Comparison of ENCODE assay signal across 14 cellular contexts in the genomic region with DNA sequence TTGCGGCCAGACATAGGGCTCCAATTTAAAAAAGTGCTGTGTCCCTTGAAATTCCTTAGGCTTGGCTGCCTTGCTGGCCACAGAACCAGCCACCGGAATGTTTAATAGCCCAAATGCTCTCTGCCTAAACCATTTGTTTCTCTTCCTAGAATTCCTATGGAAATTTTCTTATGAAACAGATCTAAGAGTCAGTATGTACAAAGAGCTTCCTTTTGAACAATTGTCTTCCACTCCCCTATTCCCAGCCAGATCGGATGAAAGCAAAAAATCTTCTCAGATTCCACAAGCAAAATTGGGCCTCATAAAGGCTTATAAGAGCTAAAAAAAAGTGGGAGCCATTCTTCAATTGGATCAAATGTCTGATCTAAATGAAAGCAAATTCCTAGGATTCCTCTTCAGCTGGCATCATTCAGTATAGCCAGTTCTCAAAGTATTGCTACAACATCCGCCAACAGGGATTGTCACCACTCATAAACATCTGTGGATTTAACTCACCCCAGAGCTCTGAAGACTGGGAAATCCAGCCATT.
DNase-seq lines count a peak whose midpoint lies in the region; ATAC-seq and TF ChIP-seq lines count a peak whose summit lies in the region.
"Had no signal": no experiment of that assay in that cellular context is flagged by ENCODE, and none has a peak within 500 bp of the region (broad histone marks: within the 10 kb centered on the region; RNA-seq: fewer than 3 reads in every experiment).

No MANE protein-coding gene starts in this region.

- peaks cover 0 to 8% (median 0%) of the 10 kb centered on the region in 11 donors for H3K9me3 Mint-ChIP-seq in naive thymus-derived CD4-positive, alpha-beta T cell

- intact Hi-C loops in PC-3 (cut with micrococcal nuclease), result no loop called here
- intact Hi-C loops in naive thymus-derived CD4-positive, alpha-beta T cell (cut with micrococcal nuclease), result loop anchor here in 1 of 2 donors (5.0 kb wide), 2 partner anchors 37 to 48 kb away; no protein-coding TSS in a partner anchor

- no peak for ATAC-seq in PC-3
- ATAC-seq in naive thymus-derived CD4-positive, alpha-beta T cell, result no peak
- ATAC-seq: naive thymus-derived CD8-positive, alpha-beta T cell had no signal

- H3K4me3 Mint-ChIP-seq in naive thymus-derived CD4-positive, alpha-beta T cell, result peak overlapping the region in 1 of 10 donors; percentile 15
- H3K4me3 Mint-ChIP-seq: naive thymus-derived CD8-positive, alpha-beta T cell had no signal

- peaks cover 0 to 4% (median 0%) of the 10 kb centered on the region in 5 donors for H3K36me3 Mint-ChIP-seq in naive thymus-derived CD4-positive, alpha-beta T cell
- H3K36me3 Mint-ChIP-seq: naive thymus-derived CD8-positive, alpha-beta T cell had no signal

- H4K20me1 ChIP-seq in PC-3 (ENCODE audit: low read length), result no peaks in the 10 kb centered on the region
- H4K20me1 ChIP-seq in fibroblast of lung (ENCODE audit: control insufficient read depth, extremely low read depth, insufficient read depth, low read length), result no peaks in the 10 kb centered on the region
- H4K20me1 ChIP-seq: BLaER1 treated with 17β-estradiol and CSF1 and Interleukin-3, amounts not matched to agents 10 nM and 100 nM had no signal

- peaks cover 14% of the 10 kb centered on the region for H3K4me1 ChIP-seq in PC-3 (ENCODE audit: insufficient read depth, low read length)
- H3K4me1 ChIP-seq in fibroblast of lung (ENCODE audit: control insufficient read depth, extremely low read depth, insufficient read depth, low read length), result no peaks in the 10 kb centered on the region
- peaks cover 18% of the 10 kb centered on the region for H3K4me1 ChIP-seq in neuron (ENCODE audit: insufficient read depth, low read length)
- no peaks in the 10 kb centered on the region for H3K4me1 ChIP-seq in naive thymus-derived CD4-positive, alpha-beta T cell (ENCODE audit: control insufficient read depth in 2 of 2, insufficient read depth in 2 of 2, low read length in 2 of 2)
- H3K4me1 ChIP-seq: adrenal gland had no signal

- H2AFZ ChIP-seq in PC-3 (ENCODE audit: low read length), result no peak overlapping the region
- no peak overlapping the region for H2AFZ ChIP-seq in fibroblast of lung (ENCODE audit: low read length)
- peak overlapping the region; percentile 15 for H2AFZ ChIP-seq in neuron (ENCODE audit: low read depth, low read length)

- peaks cover 0 to 18% (median 0%) of the 10 kb centered on the region in 7 donors for H3K4me1 Mint-ChIP-seq in naive thymus-derived CD4-positive, alpha-beta T cell
- H3K4me1 Mint-ChIP-seq: naive thymus-derived CD8-positive, alpha-beta T cell had no signal

- H3K4me2 ChIP-seq in PC-3 (ENCODE audit: low read length) (no peak overlapping the region), fibroblast of lung (ENCODE audit: extremely low read depth, insufficient read depth, low read length) (no peak overlapping the region)
- H3K4me2 ChIP-seq: BLaER1 treated with 17β-estradiol and CSF1 and Interleukin-3, amounts not matched to agents 10 nM and 100 nM had no signal

- H3K27me3 Mint-ChIP-seq in naive thymus-derived CD4-positive, alpha-beta T cell, result peaks cover 0 to 16% (median 0%) of the 10 kb centered on the region in 5 donors

- H3K4me3 ChIP-seq in PC-3 (ENCODE audit: low read length), result no peak overlapping the region
- H3K4me3 ChIP-seq in fibroblast of lung (replicated peaks in 1 of 4; ENCODE audit: control extremely low read depth in 1 of 4, insufficient read depth in 1 of 4, low read depth in 3 of 4, low read length in 4 of 4), result no peak overlapping the region
- H3K4me3 ChIP-seq in neuron (ENCODE audit: low read length), result no peak overlapping the region
- H3K4me3 ChIP-seq in naive thymus-derived CD4-positive, alpha-beta T cell (ENCODE audit: low read length), result no peak overlapping the region
- H3K4me3 ChIP-seq: adrenal gland; BLaER1 treated with 17β-estradiol and CSF1 and Interleukin-3, amounts not matched to agents 10 nM and 100 nM had no signal

- H3K36me3 ChIP-seq in PC-3 (ENCODE audit: low read depth, low read length) (no peaks in the 10 kb centered on the region), fibroblast of lung (ENCODE audit: control insufficient read depth, insufficient read depth, low read length) (no peaks in the 10 kb centered on the region), neuron (ENCODE audit: insufficient read depth, low read length) (no peaks in the 10 kb centered on the region)
- no peaks in the 10 kb centered on the region for H3K36me3 ChIP-seq in naive thymus-derived CD4-positive, alpha-beta T cell (ENCODE audit: control insufficient read depth in 2 of 3, insufficient read depth in 3 of 3, low read length in 3 of 3)
- H3K36me3 ChIP-seq: adrenal gland; BLaER1 treated with 17β-estradiol and CSF1 and Interleukin-3, amounts not matched to agents 10 nM and 100 nM; WERI-Rb-1 had no signal

- H3K27ac Mint-ChIP-seq in naive thymus-derived CD4-positive, alpha-beta T cell, result no peak overlapping the region
- H3K27ac Mint-ChIP-seq: naive thymus-derived CD8-positive, alpha-beta T cell had no signal

- H3K9ac ChIP-seq in PC-3 (ENCODE audit: low read length), result no peak overlapping the region
- no peak overlapping the region for H3K9ac ChIP-seq in fibroblast of lung (ENCODE audit: insufficient read depth, low read length)
- H3K9ac ChIP-seq: BLaER1 treated with 17β-estradiol and CSF1 and Interleukin-3, amounts not matched to agents 10 nM and 100 nM had no signal

- POLR2A ChIA-PET in PC-3 (lab: Charles Lee; ENCODE audit: unreplicated experiment), result no interaction called here
- POLR2A ChIA-PET in naive thymus-derived CD4-positive, alpha-beta T cell (lab: Charles Lee), result no interaction called here

- TF ChIP-seq CTCF in PC-3 (conservative IDR thresholded peaks at IDR 0.05; ENCODE audit: low read depth, low read length), result no peak
- TF ChIP-seq CTCF in fibroblast of lung (conservative IDR thresholded peaks at IDR 0.05 in 1 of 2, IDR thresholded peaks at IDR 0.05 in 1 of 2; ENCODE audit: low read depth in 1 of 2, low read length in 2 of 2), result no peak

- H3K9me3 ChIP-seq in PC-3 (ENCODE audit: low read length), result no peaks in the 10 kb centered on the region
- H3K9me3 ChIP-seq in fibroblast of lung (ENCODE audit: control insufficient read depth, insufficient read depth, low read depth, low read length), result no peaks in the 10 kb centered on the region
- no peaks in the 10 kb centered on the region for H3K9me3 ChIP-seq in neuron (ENCODE audit: low read length)
- no peaks in the 10 kb centered on the region for H3K9me3 ChIP-seq in naive thymus-derived CD4-positive, alpha-beta T cell (ENCODE audit: control insufficient read depth in 2 of 3, low read length in 3 of 3)
- H3K9me3 ChIP-seq: adrenal gland had no signal

- no peaks in the 10 kb centered on the region for H3K9me2 ChIP-seq in PC-3 (replicated peaks; ENCODE audit: low read length)

- no peaks in the 10 kb centered on the region for H3F3A ChIP-seq in PC-3 (ENCODE audit: low read length, unreplicated experiment)

- H3K27ac ChIP-seq in PC-3 (ENCODE audit: low read length), result no peak overlapping the region
- H3K27ac ChIP-seq in fibroblast of lung (ENCODE audit: insufficient read depth, low read length), result no peak overlapping the region
- no peak overlapping the region for H3K27ac ChIP-seq in naive thymus-derived CD4-positive, alpha-beta T cell (ENCODE audit: low read depth, low read length)
- H3K27ac ChIP-seq: adrenal gland; BLaER1 treated with 17β-estradiol and CSF1 and Interleukin-3, amounts not matched to agents 10 nM and 100 nM; WERI-Rb-1 had no signal

- CTCF ChIA-PET in PC-3 (lab: Charles Lee), result no interaction called here
- CTCF ChIA-PET in naive thymus-derived CD4-positive, alpha-beta T cell (lab: Charles Lee), result no interaction called here

- no peaks in the 10 kb centered on the region for H3K79me2 ChIP-seq in PC-3 (ENCODE audit: low read length)
- no peaks in the 10 kb centered on the region for H3K79me2 ChIP-seq in fibroblast of lung (ENCODE audit: control insufficient read depth, insufficient read depth, low read length)

- H3K27me3 ChIP-seq in PC-3 (ENCODE audit: low read length), result no peaks in the 10 kb centered on the region
- H3K27me3 ChIP-seq in fibroblast of lung (ENCODE audit: control insufficient read depth, insufficient read depth, low read length), result no peaks in the 10 kb centered on the region
- no peaks in the 10 kb centered on the region for H3K27me3 ChIP-seq in neuron (ENCODE audit: insufficient read depth, low read length)
- no peaks in the 10 kb centered on the region for H3K27me3 ChIP-seq in naive thymus-derived CD4-positive, alpha-beta T cell (ENCODE audit: control insufficient read depth in 2 of 2, insufficient read depth in 2 of 2, low read length in 2 of 2)
- H3K27me3 ChIP-seq: adrenal gland; BLaER1 treated with 17β-estradiol and CSF1 and Interleukin-3, amounts not matched to agents 10 nM and 100 nM had no signal

- DNase-seq in EL (peak; percentile 61), PC-3 (peak; percentile 18), fibroblast of lung (ENCODE audit: low read depth in 2 of 2) (peak; percentile 21 to 70), superior temporal gyrus (ENCODE audit: extremely low spot score) (no peak), NCI-H146 treated with DMSO at 0.1 percent for 48 hours (lab: John Stamatoyannopoulos, UW; ENCODE audit: unreplicated experiment) (no peak)
- DNase-seq in activated CD4-positive, CD25-positive, alpha-beta regulatory T cell (lab: John Stamatoyannopoulos, UW), result no peak
- no peak for DNase-seq in naive thymus-derived CD4-positive, alpha-beta T cell
- DNase-seq: adrenal gland; naive thymus-derived CD8-positive, alpha-beta T cell; NCI-H69; SHP77; WERI-Rb-1 had no signal

- no TSS peak for BruUV-seq in PC-3 (replicated peaks; lab: Mats Ljungman, UMichigan)

Comparison
In these comparisons a context has a peak if more than half of its experiments do, and no peak if none do; other contexts are left out.
1. DNase-seq: peak in EL (single experiment), PC-3 (single experiment) and fibroblast of lung (2 of 2); none in activated CD4-positive, CD25-positive, alpha-beta regulatory T cell (0 of 4), superior temporal gyrus (single experiment), naive thymus-derived CD4-positive, alpha-beta T cell (0 of 9) and NCI-H146 treated with DMSO at 0.1 percent for 48 hours (single experiment).